12 cellular contexts compared by ENCODE assay signal in genomic region chr2:239193925-239194687, GRCh38.
DNase-seq lines count a peak whose midpoint lies in the region; ATAC-seq and TF ChIP-seq lines count a peak whose summit lies in the region.
"Had no signal": no experiment of that assay in that cellular context is flagged by ENCODE, and none has a peak within 500 bp of the region (broad histone marks: within the 10 kb centered on the region; RNA-seq: fewer than 3 reads in every experiment).

No MANE protein-coding gene starts in this region.

- TF ChIP-seq CTCF in AG04449 (IDR thresholded peaks at IDR 0.05; ENCODE audit: insufficient read depth, low read length, missing control alignments) = peak; percentile 2
- peak in 2 of 3 experiments; percentile 47 to 56; a peak in 4 of 6 replicates for TF ChIP-seq CTCF in HCT116 (IDR thresholded peaks at IDR 0.05 in 2 of 3, conservative IDR thresholded peaks at IDR 0.05 in 1 of 3; ENCODE audit: borderline replicate concordance in 1 of 3, insufficient read depth in 1 of 3, low read depth in 2 of 3, low read length in 2 of 3)
- TF ChIP-seq CTCF in dorsolateral prefrontal cortex (IDR thresholded peaks at IDR 0.05 in 54 of 56, conservative IDR thresholded peaks at IDR 0.05 in 2 of 56; ENCODE audit: low read depth in 1 of 56, partially characterized antibody in 56 of 56) = peak in 55 of 56 donors; percentile 25 to 78 (median 65)
- peak; percentile 64 for TF ChIP-seq CTCF in neural cell (IDR thresholded peaks at IDR 0.05; ENCODE audit: poor library complexity, severe bottlenecking)

- H4K20me1 ChIP-seq in HCT116 (ENCODE audit: insufficient read depth) (no peaks in the 10 kb centered on the region), neural cell (ENCODE audit: insufficient read depth) (no peaks in the 10 kb centered on the region)

- H3F3A ChIP-seq in neural cell (ENCODE audit: insufficient read depth, low read length, poor library complexity, severe bottlenecking) = no peaks in the 10 kb centered on the region

- TF ChIP-seq RAD21 in HCT116 (IDR thresholded peaks at IDR 0.05; ENCODE audit: low read depth) (peak; percentile 33; the same call in 1 of the 2 replicates), neural cell (conservative IDR thresholded peaks at IDR 0.05) (peak; percentile 41)

- no peaks in the 10 kb centered on the region for H3K79me2 ChIP-seq in HCT116 (ENCODE audit: insufficient read depth, low read length)
- no peaks in the 10 kb centered on the region for H3K79me2 ChIP-seq in neural cell (replicated peaks; ENCODE audit: insufficient read depth, low read length)
- H3K79me2 ChIP-seq: parathyroid adenoma had no signal

- no peaks in the 10 kb centered on the region for H3K27me3 ChIP-seq in HCT116 (ENCODE audit: insufficient read depth, low read length)
- H3K27me3 ChIP-seq in dorsolateral prefrontal cortex = no peaks in the 10 kb centered on the region
- no peaks in the 10 kb centered on the region for H3K27me3 ChIP-seq in neural cell (ENCODE audit: insufficient read depth, low read depth, low read length)

- H3K9me2 ChIP-seq in HCT116 (ENCODE audit: insufficient read depth) (no peaks in the 10 kb centered on the region), neural cell (ENCODE audit: insufficient read depth, low read length) (no peaks in the 10 kb centered on the region)

- no peak for TF ChIP-seq POLR2A in HCT116 (IDR thresholded peaks at IDR 0.05; ENCODE audit: borderline replicate concordance, extremely low read depth, insufficient read depth, insufficient read length)

- H2AFZ ChIP-seq in HCT116 (ENCODE audit: low read depth, low read length, poor library complexity, severe bottlenecking) (no peak overlapping the region), neural cell (ENCODE audit: low read depth, low read length) (no peak overlapping the region)
- H2AFZ ChIP-seq: parathyroid adenoma had no signal

- POLR2A ChIA-PET in AG04449 (lab: Yijun Ruan, JAX) (no interaction called here), HCT116 (lab: Charles Lee) (no interaction called here)

- H3K36me3 ChIP-seq in HCT116 (ENCODE audit: control insufficient read depth in 1 of 2, insufficient read depth in 2 of 2, low read length in 2 of 2) (peaks cover 0 to 9% of the 10 kb centered on the region in 2 experiments; a peak in 2 of 4 replicates), neural cell (ENCODE audit: insufficient read depth, low read length) (no peaks in the 10 kb centered on the region)

- H3K9ac ChIP-seq in HCT116 (ENCODE audit: low read length) = no peak overlapping the region
- H3K9ac ChIP-seq in neural cell (ENCODE audit: low read length) = peak overlapping the region; percentile 24
- H3K9ac ChIP-seq: parathyroid adenoma had no signal

- ATAC-seq in HCT116 (peak; percentile 74), HG02759 (IDR thresholded peaks at IDR 0.05; ENCODE audit: unreplicated experiment) (no peak), HG03108 (IDR thresholded peaks at IDR 0.05; ENCODE audit: unreplicated experiment) (no peak)

- TF ChIP-seq EP300 in neural cell (conservative IDR thresholded peaks at IDR 0.05; ENCODE audit: poor library complexity, severe bottlenecking) = no peak

- H3K4me2 ChIP-seq in HCT116 (ENCODE audit: low read length) (no peak overlapping the region), neural cell (ENCODE audit: low read length) (no peak overlapping the region)

- RAD21 ChIA-PET in HCT116 (lab: Charles Lee; ENCODE audit: low non-redundant PET in 1 of 2, low total read pairs in 2 of 2, uncharacterized antibody in 2 of 2, unreplicated experiment in 2 of 2) = no interaction called here

- H3K9me3 ChIP-seq in HCT116 (ENCODE audit: control insufficient read depth in 1 of 2, insufficient read depth in 1 of 2, low read depth in 1 of 2, low read length in 2 of 2) (no peaks in the 10 kb centered on the region), neural cell (ENCODE audit: low read length) (no peaks in the 10 kb centered on the region)

- BruUV-seq in HCT116 (replicated peaks; lab: Mats Ljungman, UMichigan) = no TSS peak

- H3K27ac ChIP-seq in HCT116 (ENCODE audit: low read depth, low read length) (no peak overlapping the region), dorsolateral prefrontal cortex (peak overlapping the region; percentile 55 to 98 (median 91)), neural cell (ENCODE audit: low read length) (peak overlapping the region; percentile 40)
- H3K27ac ChIP-seq: HL-60, parathyroid adenoma had no signal

- intact Hi-C loops in HCT116 (cut with micrococcal nuclease) = no loop called here
- intact Hi-C loops in dorsolateral prefrontal cortex (cut with DNase I) = loop anchor here (5.0 to 10.0 kb wide), 4 partner anchors 37 to 159 kb away; no protein-coding TSS in a partner anchor

- H3K4me3 ChIP-seq in AG04449 (ENCODE audit: low read depth, low read length) (no peak overlapping the region), HCT116 (replicated peaks in 1 of 2; ENCODE audit: low read depth in 1 of 2, low read length in 2 of 2) (no peak overlapping the region), dorsolateral prefrontal cortex (peak overlapping the region in 45 of 59 donors; percentile 2 to 63 (median 44)), neural cell (ENCODE audit: low read length) (peak overlapping the region; percentile 11)

- no peak for DNase-seq in AG04449 (ENCODE audit: low read depth, low spot score)
- DNase-seq in HCT116 (ENCODE audit: low read depth, low spot score) = no peak
- peak in 9 of 10 donors; percentile 28 to 87 (median 76) for DNase-seq in dorsolateral prefrontal cortex
- DNase-seq in RPMI8226 = no peak
- DNase-seq in hepatic stellate cell (ENCODE audit: low spot score) = no peak
- DNase-seq: COR-L47, NCI-H2171 had no signal

- CTCF ChIA-PET in AG04449 (lab: Yijun Ruan, JAX) (no interaction called here), HCT116 (lab: Charles Lee) (interaction anchor here (1.2 kb wide), 1 partner anchor 10 kb away, joined by 3 read pairs; no protein-coding TSS in a partner anchor)

- no peaks in the 10 kb centered on the region for H3K4me1 ChIP-seq in HCT116 (ENCODE audit: control insufficient read depth in 1 of 2, insufficient read depth in 2 of 2, low read length in 2 of 2)
- H3K4me1 ChIP-seq: parathyroid adenoma had no signal

TF ChIP-seq in HCT116, 20 proteins besides CTCF, POLR2A, EP300 and RAD21:
- TF ChIP-seq CBX3 (IDR thresholded peaks at IDR 0.05; ENCODE audit: low read depth) = no peak
- no peak for TF ChIP-seq ZNF274 (IDR thresholded peaks at IDR 0.05; ENCODE audit: low read depth, low read length)
- TF ChIP-seq EZH2phosphoT487 (IDR thresholded peaks at IDR 0.05; ENCODE audit: borderline replicate concordance) = no peak
- no peak for TF ChIP-seq SP1 (IDR thresholded peaks at IDR 0.05; ENCODE audit: low read depth)
- TF ChIP-seq CEBPB (IDR thresholded peaks at IDR 0.05; ENCODE audit: low read depth) = no peak
- TF ChIP-seq SRF (IDR thresholded peaks at IDR 0.05; ENCODE audit: low read depth) = no peak
TF ChIP-seq in HCT116: peak in this region for 0.

TF ChIP-seq in neural cell, 6 proteins besides CTCF, POLR2A, EP300 and RAD21:
- TF ChIP-seq SMC3 (conservative IDR thresholded peaks at IDR 0.05; ENCODE audit: poor library complexity) (peak; percentile 26), MXI1 (conservative IDR thresholded peaks at IDR 0.05; ENCODE audit: poor library complexity, severe bottlenecking) (no peak)

Comparison
In these comparisons a context has a peak if more than half of its experiments do, and no peak if none do; other contexts are left out.
1. DNase-seq: peak in dorsolateral prefrontal cortex (9 of 10); none in AG04449 (single experiment), HCT116 (single experiment), RPMI8226 (single experiment) and hepatic stellate cell (single experiment).
2. H3K4me3 ChIP-seq: peak in dorsolateral prefrontal cortex (45 of 59) and neural cell (single experiment); none in AG04449 (single experiment) and HCT116 (0 of 2).
3. CTCF ChIP-seq: peak in every context shown above with its lines; median percentile 65 in dorsolateral prefrontal cortex; 64 in neural cell; 52 in HCT116; 2 in AG04449.